1 cellular context compared by ENCODE assay signal in genomic region chr17:78351449-78352006, GRCh38.
TF ChIP-seq lines count a peak whose summit lies in the region.

No MANE protein-coding gene starts in this region.

TF ChIP-seq in HepG2, 621 proteins besides CTCF, POLR2A, EP300 and RAD21 (continued from another document and continues in another):
- TF ChIP-seq, protein P1, sequence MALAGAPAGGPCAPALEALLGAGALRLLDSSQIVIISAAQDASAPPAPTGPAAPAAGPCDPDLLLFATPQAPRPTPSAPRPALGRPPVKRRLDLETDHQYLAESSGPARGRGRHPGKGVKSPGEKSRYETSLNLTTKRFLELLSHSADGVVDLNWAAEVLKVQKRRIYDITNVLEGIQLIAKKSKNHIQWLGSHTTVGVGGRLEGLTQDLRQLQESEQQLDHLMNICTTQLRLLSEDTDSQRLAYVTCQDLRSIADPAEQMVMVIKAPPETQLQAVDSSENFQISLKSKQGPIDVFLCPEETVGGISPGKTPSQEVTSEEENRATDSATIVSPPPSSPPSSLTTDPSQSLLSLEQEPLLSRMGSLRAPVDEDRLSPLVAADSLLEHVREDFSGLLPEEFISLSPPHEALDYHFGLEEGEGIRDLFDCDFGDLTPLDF (CRISPR knock-in tag; IDR thresholded peaks at IDR 0.05): no peak
- peak; percentile 37; the same call in 1 of the 2 replicates for TF ChIP-seq ELF3 (CRISPR knock-in tag; IDR thresholded peaks at IDR 0.05)
- TF ChIP-seq, protein P2, sequence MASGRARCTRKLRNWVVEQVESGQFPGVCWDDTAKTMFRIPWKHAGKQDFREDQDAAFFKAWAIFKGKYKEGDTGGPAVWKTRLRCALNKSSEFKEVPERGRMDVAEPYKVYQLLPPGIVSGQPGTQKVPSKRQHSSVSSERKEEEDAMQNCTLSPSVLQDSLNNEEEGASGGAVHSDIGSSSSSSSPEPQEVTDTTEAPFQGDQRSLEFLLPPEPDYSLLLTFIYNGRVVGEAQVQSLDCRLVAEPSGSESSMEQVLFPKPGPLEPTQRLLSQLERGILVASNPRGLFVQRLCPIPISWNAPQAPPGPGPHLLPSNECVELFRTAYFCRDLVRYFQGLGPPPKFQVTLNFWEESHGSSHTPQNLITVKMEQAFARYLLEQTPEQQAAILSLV (CRISPR knock-in tag; IDR thresholded peaks at IDR 0.05; ENCODE audit: borderline replicate concordance): no peak
- TF ChIP-seq, protein P3, sequence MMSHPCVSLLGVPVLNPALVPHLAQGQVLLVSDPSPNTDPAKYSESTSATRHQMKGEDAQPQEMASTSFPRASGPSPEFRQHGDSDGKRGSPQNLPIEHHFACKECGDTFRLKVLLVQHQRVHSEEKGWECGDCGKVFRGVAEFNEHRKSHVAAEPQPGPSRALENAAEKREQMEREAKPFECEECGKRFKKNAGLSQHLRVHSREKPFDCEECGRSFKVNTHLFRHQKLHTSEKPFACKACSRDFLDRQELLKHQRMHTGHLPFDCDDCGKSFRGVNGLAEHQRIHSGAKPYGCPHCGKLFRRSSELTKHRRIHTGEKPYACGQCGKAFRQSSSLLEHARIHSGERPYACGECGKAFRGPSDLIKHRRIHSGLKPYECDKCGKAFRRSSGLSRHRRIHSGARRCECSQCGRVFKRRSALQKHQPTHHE (CRISPR knock-in tag; IDR thresholded peaks at IDR 0.05; ENCODE audit: borderline replicate concordance): no peak
- no peak for TF ChIP-seq ZNF256 (CRISPR knock-in tag; conservative IDR thresholded peaks at IDR 0.05)
- no peak for TF ChIP-seq ZNF3 (CRISPR knock-in tag; IDR thresholded peaks at IDR 0.05)
- TF ChIP-seq CC2D1A (CRISPR knock-in tag; IDR thresholded peaks at IDR 0.05): no peak
- TF ChIP-seq HCFC1 (IDR thresholded peaks at IDR 0.05; ENCODE audit: low read depth, low read length): no peak
- TF ChIP-seq ZNF792 (CRISPR knock-in tag; IDR thresholded peaks at IDR 0.05): no peak
- no peak for TF ChIP-seq ZNF616 (CRISPR knock-in tag; IDR thresholded peaks at IDR 0.05; ENCODE audit: low read depth)
- TF ChIP-seq EHMT2 (IDR thresholded peaks at IDR 0.05; ENCODE audit: borderline replicate concordance, low read depth, low read length): no peak
- no peak for TF ChIP-seq TFDP1 (CRISPR knock-in tag; IDR thresholded peaks at IDR 0.05; ENCODE audit: borderline replicate concordance)
- TF ChIP-seq, protein P4, sequence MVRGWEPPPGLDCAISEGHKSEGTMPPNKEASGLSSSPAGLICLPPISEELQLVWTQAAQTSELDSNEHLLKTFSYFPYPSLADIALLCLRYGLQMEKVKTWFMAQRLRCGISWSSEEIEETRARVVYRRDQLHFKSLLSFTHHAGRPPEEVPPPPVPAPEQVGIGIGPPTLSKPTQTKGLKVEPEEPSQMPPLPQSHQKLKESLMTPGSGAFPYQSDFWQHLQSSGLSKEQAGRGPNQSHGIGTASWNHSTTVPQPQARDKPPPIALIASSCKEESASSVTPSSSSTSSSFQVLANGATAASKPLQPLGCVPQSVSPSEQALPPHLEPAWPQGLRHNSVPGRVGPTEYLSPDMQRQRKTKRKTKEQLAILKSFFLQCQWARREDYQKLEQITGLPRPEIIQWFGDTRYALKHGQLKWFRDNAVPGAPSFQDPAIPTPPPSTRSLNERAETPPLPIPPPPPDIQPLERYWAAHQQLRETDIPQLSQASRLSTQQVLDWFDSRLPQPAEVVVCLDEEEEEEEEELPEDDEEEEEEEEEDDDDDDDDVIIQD (CRISPR knock-in tag; IDR thresholded peaks at IDR 0.05; ENCODE audit: low read depth): no peak
- TF ChIP-seq CHD2 (IDR thresholded peaks at IDR 0.05; ENCODE audit: low read depth, low read length): no peak
- no peak for TF ChIP-seq ZNF362 (CRISPR knock-in tag; IDR thresholded peaks at IDR 0.05; ENCODE audit: borderline replicate concordance)
- no peak for TF ChIP-seq THYN1 (CRISPR knock-in tag; IDR thresholded peaks at IDR 0.05; ENCODE audit: borderline replicate concordance, low read depth)
- TF ChIP-seq, protein P5, sequence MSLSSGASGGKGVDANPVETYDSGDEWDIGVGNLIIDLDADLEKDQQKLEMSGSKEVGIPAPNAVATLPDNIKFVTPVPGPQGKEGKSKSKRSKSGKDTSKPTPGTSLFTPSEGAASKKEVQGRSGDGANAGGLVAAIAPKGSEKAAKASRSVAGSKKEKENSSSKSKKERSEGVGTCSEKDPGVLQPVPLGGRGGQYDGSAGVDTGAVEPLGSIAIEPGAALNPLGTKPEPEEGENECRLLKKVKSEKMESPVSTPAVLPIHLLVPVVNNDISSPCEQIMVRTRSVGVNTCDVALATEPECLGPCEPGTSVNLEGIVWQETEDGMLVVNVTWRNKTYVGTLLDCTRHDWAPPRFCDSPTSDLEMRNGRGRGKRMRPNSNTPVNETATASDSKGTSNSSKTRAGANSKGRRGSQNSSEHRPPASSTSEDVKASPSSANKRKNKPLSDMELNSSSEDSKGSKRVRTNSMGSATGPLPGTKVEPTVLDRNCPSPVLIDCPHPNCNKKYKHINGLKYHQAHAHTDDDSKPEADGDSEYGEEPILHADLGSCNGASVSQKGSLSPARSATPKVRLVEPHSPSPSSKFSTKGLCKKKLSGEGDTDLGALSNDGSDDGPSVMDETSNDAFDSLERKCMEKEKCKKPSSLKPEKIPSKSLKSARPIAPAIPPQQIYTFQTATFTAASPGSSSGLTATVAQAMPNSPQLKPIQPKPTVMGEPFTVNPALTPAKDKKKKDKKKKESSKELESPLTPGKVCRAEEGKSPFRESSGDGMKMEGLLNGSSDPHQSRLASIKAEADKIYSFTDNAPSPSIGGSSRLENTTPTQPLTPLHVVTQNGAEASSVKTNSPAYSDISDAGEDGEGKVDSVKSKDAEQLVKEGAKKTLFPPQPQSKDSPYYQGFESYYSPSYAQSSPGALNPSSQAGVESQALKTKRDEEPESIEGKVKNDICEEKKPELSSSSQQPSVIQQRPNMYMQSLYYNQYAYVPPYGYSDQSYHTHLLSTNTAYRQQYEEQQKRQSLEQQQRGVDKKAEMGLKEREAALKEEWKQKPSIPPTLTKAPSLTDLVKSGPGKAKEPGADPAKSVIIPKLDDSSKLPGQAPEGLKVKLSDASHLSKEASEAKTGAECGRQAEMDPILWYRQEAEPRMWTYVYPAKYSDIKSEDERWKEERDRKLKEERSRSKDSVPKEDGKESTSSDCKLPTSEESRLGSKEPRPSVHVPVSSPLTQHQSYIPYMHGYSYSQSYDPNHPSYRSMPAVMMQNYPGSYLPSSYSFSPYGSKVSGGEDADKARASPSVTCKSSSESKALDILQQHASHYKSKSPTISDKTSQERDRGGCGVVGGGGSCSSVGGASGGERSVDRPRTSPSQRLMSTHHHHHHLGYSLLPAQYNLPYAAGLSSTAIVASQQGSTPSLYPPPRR (CRISPR knock-in tag; IDR thresholded peaks at IDR 0.05; ENCODE audit: borderline replicate concordance): no peak
- no peak for TF ChIP-seq ZNF17 (CRISPR knock-in tag; IDR thresholded peaks at IDR 0.05)
- no peak; the same call in 1 of the 2 replicates for TF ChIP-seq TGIF2 (CRISPR knock-in tag; IDR thresholded peaks at IDR 0.05)
- no peak for TF ChIP-seq MEIS1 (CRISPR knock-in tag; IDR thresholded peaks at IDR 0.05; ENCODE audit: borderline replicate concordance)
- peak; percentile 90 for TF ChIP-seq NCOA2 (CRISPR knock-in tag; IDR thresholded peaks at IDR 0.05)
- no peak for TF ChIP-seq ZNF709 (CRISPR knock-in tag; IDR thresholded peaks at IDR 0.05)
- TF ChIP-seq, protein P6, sequence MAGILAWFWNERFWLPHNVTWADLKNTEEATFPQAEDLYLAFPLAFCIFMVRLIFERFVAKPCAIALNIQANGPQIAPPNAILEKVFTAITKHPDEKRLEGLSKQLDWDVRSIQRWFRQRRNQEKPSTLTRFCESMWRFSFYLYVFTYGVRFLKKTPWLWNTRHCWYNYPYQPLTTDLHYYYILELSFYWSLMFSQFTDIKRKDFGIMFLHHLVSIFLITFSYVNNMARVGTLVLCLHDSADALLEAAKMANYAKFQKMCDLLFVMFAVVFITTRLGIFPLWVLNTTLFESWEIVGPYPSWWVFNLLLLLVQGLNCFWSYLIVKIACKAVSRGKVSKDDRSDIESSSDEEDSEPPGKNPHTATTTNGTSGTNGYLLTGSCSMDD (CRISPR knock-in tag; IDR thresholded peaks at IDR 0.05): no peak
- TF ChIP-seq TAF15 (IDR thresholded peaks at IDR 0.05; ENCODE audit: low read depth, low read length, poor library complexity, severe bottlenecking): no peak
- TF ChIP-seq ZNF296 (CRISPR knock-in tag; conservative IDR thresholded peaks at IDR 0.05): no peak
- TF ChIP-seq, protein P7, sequence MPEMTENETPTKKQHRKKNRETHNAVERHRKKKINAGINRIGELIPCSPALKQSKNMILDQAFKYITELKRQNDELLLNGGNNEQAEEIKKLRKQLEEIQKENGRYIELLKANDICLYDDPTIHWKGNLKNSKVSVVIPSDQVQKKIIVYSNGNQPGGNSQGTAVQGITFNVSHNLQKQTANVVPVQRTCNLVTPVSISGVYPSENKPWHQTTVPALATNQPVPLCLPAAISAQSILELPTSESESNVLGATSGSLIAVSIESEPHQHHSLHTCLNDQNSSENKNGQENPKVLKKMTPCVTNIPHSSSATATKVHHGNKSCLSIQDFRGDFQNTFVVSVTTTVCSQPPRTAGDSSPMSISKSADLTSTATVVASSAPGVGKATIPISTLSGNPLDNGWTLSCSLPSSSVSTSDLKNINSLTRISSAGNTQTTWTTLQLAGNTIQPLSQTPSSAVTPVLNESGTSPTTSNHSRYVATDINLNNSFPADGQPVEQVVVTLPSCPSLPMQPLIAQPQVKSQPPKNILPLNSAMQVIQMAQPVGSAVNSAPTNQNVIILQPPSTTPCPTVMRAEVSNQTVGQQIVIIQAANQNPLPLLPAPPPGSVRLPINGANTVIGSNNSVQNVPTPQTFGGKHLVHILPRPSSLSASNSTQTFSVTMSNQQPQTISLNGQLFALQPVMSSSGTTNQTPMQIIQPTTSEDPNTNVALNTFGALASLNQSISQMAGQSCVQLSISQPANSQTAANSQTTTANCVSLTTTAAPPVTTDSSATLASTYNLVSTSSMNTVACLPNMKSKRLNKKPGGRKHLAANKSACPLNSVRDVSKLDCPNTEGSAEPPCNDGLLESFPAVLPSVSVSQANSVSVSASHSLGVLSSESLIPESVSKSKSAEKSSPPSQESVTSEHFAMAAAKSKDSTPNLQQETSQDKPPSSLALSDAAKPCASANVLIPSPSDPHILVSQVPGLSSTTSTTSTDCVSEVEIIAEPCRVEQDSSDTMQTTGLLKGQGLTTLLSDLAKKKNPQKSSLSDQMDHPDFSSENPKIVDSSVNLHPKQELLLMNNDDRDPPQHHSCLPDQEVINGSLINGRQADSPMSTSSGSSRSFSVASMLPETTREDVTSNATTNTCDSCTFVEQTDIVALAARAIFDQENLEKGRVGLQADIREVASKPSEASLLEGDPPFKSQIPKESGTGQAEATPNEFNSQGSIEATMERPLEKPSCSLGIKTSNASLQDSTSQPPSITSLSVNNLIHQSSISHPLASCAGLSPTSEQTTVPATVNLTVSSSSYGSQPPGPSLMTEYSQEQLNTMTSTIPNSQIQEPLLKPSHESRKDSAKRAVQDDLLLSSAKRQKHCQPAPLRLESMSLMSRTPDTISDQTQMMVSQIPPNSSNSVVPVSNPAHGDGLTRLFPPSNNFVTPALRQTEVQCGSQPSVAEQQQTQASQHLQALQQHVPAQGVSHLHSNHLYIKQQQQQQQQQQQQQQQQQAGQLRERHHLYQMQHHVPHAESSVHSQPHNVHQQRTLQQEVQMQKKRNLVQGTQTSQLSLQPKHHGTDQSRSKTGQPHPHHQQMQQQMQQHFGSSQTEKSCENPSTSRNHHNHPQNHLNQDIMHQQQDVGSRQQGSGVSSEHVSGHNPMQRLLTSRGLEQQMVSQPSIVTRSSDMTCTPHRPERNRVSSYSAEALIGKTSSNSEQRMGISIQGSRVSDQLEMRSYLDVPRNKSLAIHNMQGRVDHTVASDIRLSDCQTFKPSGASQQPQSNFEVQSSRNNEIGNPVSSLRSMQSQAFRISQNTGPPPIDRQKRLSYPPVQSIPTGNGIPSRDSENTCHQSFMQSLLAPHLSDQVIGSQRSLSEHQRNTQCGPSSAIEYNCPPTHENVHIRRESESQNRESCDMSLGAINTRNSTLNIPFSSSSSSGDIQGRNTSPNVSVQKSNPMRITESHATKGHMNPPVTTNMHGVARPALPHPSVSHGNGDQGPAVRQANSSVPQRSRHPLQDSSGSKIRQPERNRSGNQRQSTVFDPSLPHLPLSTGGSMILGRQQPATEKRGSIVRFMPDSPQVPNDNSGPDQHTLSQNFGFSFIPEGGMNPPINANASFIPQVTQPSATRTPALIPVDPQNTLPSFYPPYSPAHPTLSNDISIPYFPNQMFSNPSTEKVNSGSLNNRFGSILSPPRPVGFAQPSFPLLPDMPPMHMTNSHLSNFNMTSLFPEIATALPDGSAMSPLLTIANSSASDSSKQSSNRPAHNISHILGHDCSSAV (CRISPR knock-in tag; IDR thresholded peaks at IDR 0.05; ENCODE audit: borderline replicate concordance): no peak
- no peak for TF ChIP-seq CENPT (CRISPR knock-in tag; IDR thresholded peaks at IDR 0.05; ENCODE audit: low read depth)
- peak; percentile 74; the same call in 1 of the 2 replicates for TF ChIP-seq NFKBIZ (CRISPR knock-in tag; IDR thresholded peaks at IDR 0.05)
- no peak for TF ChIP-seq CENPX (CRISPR knock-in tag; IDR thresholded peaks at IDR 0.05)
- no peak for TF ChIP-seq TIGD3 (CRISPR knock-in tag; IDR thresholded peaks at IDR 0.05; ENCODE audit: borderline replicate concordance)
- TF ChIP-seq, protein P8, sequence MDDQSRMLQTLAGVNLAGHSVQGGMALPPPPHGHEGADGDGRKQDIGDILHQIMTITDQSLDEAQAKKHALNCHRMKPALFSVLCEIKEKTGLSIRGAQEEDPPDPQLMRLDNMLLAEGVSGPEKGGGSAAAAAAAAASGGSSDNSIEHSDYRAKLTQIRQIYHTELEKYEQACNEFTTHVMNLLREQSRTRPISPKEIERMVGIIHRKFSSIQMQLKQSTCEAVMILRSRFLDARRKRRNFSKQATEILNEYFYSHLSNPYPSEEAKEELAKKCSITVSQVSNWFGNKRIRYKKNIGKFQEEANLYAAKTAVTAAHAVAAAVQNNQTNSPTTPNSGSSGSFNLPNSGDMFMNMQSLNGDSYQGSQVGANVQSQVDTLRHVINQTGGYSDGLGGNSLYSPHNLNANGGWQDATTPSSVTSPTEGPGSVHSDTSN (CRISPR knock-in tag; IDR thresholded peaks at IDR 0.05; ENCODE audit: borderline replicate concordance): no peak
